In the genomic region with DNA sequence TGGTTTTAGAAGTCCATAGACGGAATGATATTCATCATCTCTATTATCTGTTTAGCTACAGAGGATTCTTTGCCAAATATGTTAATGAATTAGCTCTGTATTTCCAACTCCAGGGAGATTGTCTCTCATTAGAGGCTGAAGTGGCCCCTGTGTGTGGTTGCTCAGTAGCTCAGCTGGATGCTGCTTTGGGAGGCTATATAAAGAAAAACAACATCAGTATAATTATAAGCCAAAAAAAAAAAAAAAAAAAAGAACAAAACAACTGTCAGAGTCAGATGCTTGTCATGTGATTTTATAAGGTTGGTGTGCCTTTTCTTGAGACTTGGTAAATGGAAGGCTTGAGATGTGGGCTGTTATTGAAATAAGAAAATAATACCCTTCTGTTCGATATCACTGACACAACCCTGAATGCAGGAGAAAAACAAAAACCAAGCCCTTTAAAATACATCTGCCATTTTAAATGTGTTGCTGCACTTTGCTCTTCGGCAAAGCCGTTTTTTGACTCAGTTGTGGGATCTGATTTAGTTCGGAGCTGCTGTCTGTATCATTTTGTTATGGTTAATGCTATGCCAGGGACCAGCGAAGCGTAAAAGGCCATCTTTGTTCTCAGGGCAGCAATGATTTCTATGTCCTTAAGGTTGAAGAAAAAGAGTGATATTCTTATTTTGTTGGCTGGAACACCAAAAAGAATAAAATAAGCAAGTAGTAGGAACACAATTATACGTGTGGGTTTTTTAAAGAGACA, we compare ENCODE assay signal across 18 cellular contexts.
DNase-seq lines count a peak whose midpoint lies in the region; TF ChIP-seq lines count a peak whose summit lies in the region.
"Had no signal": no experiment of that assay in that cellular context is flagged by ENCODE, and none has a peak within 500 bp of the region (broad histone marks: within the 10 kb centered on the region; RNA-seq: fewer than 3 reads in every experiment).

No MANE protein-coding gene starts in this region.

- H3K4me3 Mint-ChIP-seq in HFFc6, result peak overlapping the region; percentile 48; the same call in 1 of the 2 replicates
- H3K4me3 Mint-ChIP-seq: activated CD4-positive, alpha-beta memory T cell treated with anti-CD3 and anti-CD28 coated beads for 36 hours; memory B cell had no signal

- H3K27ac ChIP-seq in hepatocyte (no peak overlapping the region), skeletal muscle tissue (ENCODE audit: low read depth, low read length) (no peak overlapping the region)
- H3K27ac ChIP-seq: spleen had no signal

- TF ChIP-seq POLR2A in erythroblast (IDR thresholded peaks at IDR 0.05; ENCODE audit: low read length), result no peak

- peak overlapping the region; percentile 65 for H3K4me2 ChIP-seq in hepatocyte

- peaks cover 10% of the 10 kb centered on the region for H3K27me3 Mint-ChIP-seq in HFFc6 (ENCODE audit: insufficient read depth)

- peak overlapping the region; percentile 54 to 77 (median 73) for H3K9ac ChIP-seq in skeletal muscle tissue (ENCODE audit: low read depth in 1 of 3, low read length in 3 of 3)

- H3K27ac Mint-ChIP-seq in HFFc6, result no peak overlapping the region
- H3K27ac Mint-ChIP-seq: activated CD4-positive, alpha-beta memory T cell treated with anti-CD3 and anti-CD28 coated beads for 36 hours; memory B cell had no signal

- H3K4me3 ChIP-seq in hepatocyte, result no peak overlapping the region
- H3K4me3 ChIP-seq in skeletal muscle tissue (ENCODE audit: low read length in 3 of 3), result peak overlapping the region; percentile 67
- H3K4me3 ChIP-seq: spleen had no signal

- WGBS in hepatocyte (ENCODE audit: low lambda C conversion rate, missing lambda C conversion rate), result 84% methylated on average over 8 of the region's 8 CpGs

- no peaks in the 10 kb centered on the region for H3K4me1 ChIP-seq in hepatocyte (ENCODE audit: insufficient read depth)
- peaks cover 6 to 9% (median 8%) of the 10 kb centered on the region in 3 donors for H3K4me1 ChIP-seq in skeletal muscle tissue (ENCODE audit: control insufficient read depth in 3 of 3, insufficient read depth in 3 of 3, low read length in 3 of 3)
- H3K4me1 ChIP-seq: spleen had no signal

- no peak for TF ChIP-seq CTCF in HFFc6 (IDR thresholded peaks at IDR 0.05)
- no peak for TF ChIP-seq CTCF in hepatocyte (IDR thresholded peaks at IDR 0.05; ENCODE audit: poor library complexity)

- H3K27me3 ChIP-seq in hepatocyte (no peaks in the 10 kb centered on the region), skeletal muscle tissue (ENCODE audit: control insufficient read depth in 3 of 3, insufficient read depth in 3 of 3, low read length in 3 of 3) (no peaks in the 10 kb centered on the region)
- H3K27me3 ChIP-seq: gastroesophageal sphincter had no signal

- no peaks in the 10 kb centered on the region for H3K9me2 ChIP-seq in hepatocyte (replicated peaks; ENCODE audit: insufficient read depth)

- DNase-seq in HFFc6, result no peak
- peak; percentile 36 for DNase-seq in astrocyte of the hippocampus (ENCODE audit: low read depth, low spot score)
- no peak for DNase-seq in hepatocyte (ENCODE audit: low spot score)
- no peak for DNase-seq in erythroblast (lab: John Stamatoyannopoulos, UW)
- no peak for DNase-seq in stimulated activated CD4-positive, alpha-beta T cell treated with anti-CD3 and anti-CD28 coated beads, Interleukin-4, amount 100 ng/mL, for 1 hour
- no peak for DNase-seq in GM19238 (ENCODE audit: insufficient read length, low spot score)
- DNase-seq: activated CD4-positive, alpha-beta memory T cell treated with anti-CD3 and anti-CD28 coated beads for 36 hours; activated T-cell treated with anti-CD3 and anti-CD28 coated beads, Interleukin-2, amount 50 U/mL, for 48 hours; central memory CD4-positive, alpha-beta T cell; DMS153; Kasumi-1; NCI-H1417 treated with DMSO at 0.1 percent for 48 hours; PC-3; spleen; stomach had no signal

- no peaks in the 10 kb centered on the region for H3K79me2 ChIP-seq in hepatocyte

- peaks cover 7% of the 10 kb centered on the region; the same call in 1 of the 2 replicates for H3K4me1 Mint-ChIP-seq in HFFc6 (ENCODE audit: low read depth)
- H3K4me1 Mint-ChIP-seq: memory B cell had no signal

- no peak overlapping the region for H2AFZ ChIP-seq in hepatocyte

- H3K9me3 Mint-ChIP-seq in HFFc6, result peaks cover 18% of the 10 kb centered on the region

- H3K36me3 Mint-ChIP-seq in HFFc6 (ENCODE audit: low read depth), result peaks cover 8% of the 10 kb centered on the region; the same call in 1 of the 2 replicates
- H3K36me3 Mint-ChIP-seq: activated CD4-positive, alpha-beta memory T cell treated with anti-CD3 and anti-CD28 coated beads for 36 hours; memory B cell had no signal

- no peaks in the 10 kb centered on the region for H3K9me3 ChIP-seq in hepatocyte (ENCODE audit: low read depth)
- peaks cover 0 to 8% (median 0%) of the 10 kb centered on the region in 3 donors for H3K9me3 ChIP-seq in skeletal muscle tissue (ENCODE audit: control insufficient read depth in 3 of 3, low read length in 3 of 3)
- H3K9me3 ChIP-seq: gastroesophageal sphincter, stomach had no signal

- no peaks in the 10 kb centered on the region for H4K20me1 ChIP-seq in hepatocyte (ENCODE audit: insufficient read depth, poor library complexity, severe bottlenecking)

- H3K36me3 ChIP-seq in hepatocyte (replicated peaks; ENCODE audit: insufficient read depth, low read depth) (no peaks in the 10 kb centered on the region), skeletal muscle tissue (ENCODE audit: control insufficient read depth in 3 of 3, insufficient read depth in 3 of 3, low read length in 3 of 3) (no peaks in the 10 kb centered on the region)
- H3K36me3 ChIP-seq: gastroesophageal sphincter, spleen, stomach had no signal
